ENCODE assay signal across 1 cellular context in the genomic region with DNA sequence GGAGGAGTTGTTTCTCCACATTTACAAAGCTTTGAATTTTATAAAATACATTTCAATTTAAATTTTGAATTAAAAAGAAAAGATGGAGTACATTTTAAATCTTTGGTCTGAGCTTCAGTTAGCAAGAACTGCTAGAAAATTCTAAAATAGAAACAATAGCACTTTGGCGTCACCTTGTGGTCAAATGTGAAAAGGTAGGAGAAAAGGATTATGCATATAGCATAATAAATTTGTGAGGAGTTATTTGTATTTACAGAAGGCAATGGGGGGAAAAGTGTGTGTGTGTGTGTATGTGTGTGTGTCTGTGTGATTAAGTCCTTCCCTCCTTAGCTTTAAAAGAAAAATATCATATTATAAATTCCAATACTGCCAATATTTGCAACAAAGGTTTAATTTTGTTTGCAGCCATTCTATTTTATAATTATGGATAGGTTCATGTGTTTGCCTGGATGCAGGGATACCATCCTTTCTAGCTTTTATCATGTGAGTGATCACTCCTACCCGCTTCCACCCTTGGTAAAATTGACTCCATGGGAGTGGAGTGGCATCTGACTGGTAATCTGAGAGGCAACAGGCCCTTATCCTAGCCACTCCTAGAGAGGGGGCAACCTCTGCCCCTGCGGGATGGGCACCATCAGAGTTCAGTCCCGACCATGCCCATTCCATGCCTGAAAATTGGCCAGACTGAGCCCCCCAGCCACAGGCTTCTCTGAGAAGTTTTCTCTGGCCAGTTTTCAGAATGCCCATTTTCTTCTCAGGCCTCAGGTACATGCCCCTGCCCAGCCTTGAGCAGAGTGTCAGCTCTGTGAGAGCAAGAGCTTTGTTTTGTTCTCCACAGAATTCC.
TF ChIP-seq lines count a peak whose summit lies in the region.

No MANE protein-coding gene starts in this region.

TF ChIP-seq in IMR-90, 13 proteins besides CTCF, POLR2A, EP300 and RAD21:
- TF ChIP-seq, protein P1, sequence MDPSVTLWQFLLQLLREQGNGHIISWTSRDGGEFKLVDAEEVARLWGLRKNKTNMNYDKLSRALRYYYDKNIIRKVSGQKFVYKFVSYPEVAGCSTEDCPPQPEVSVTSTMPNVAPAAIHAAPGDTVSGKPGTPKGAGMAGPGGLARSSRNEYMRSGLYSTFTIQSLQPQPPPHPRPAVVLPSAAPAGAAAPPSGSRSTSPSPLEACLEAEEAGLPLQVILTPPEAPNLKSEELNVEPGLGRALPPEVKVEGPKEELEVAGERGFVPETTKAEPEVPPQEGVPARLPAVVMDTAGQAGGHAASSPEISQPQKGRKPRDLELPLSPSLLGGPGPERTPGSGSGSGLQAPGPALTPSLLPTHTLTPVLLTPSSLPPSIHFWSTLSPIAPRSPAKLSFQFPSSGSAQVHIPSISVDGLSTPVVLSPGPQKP (IDR thresholded peaks at IDR 0.05; ENCODE audit: borderline replicate concordance, low read depth, low read length) = no peak
- peak; percentile 99 for TF ChIP-seq SMC3 (IDR thresholded peaks at IDR 0.05; ENCODE audit: low read depth, low read length)
